Comparison of ENCODE assay signal across 1 cellular context in genomic region chr9:89812556-89813181, GRCh38.
TF ChIP-seq lines count a peak whose summit lies in the region.

No MANE protein-coding gene starts in this region.

TF ChIP-seq in H1, 55 proteins besides CTCF, POLR2A, EP300 and RAD21 (continued from another document):
- no peak for TF ChIP-seq HDAC6 (IDR thresholded peaks at IDR 0.05; ENCODE audit: low read depth, low read length)
- TF ChIP-seq KDM5A (IDR thresholded peaks at IDR 0.05; ENCODE audit: low read length) = no peak
- no peak for TF ChIP-seq POU5F1 (IDR thresholded peaks at IDR 0.05; ENCODE audit: low read depth, low read length)
- TF ChIP-seq BCL11A (IDR thresholded peaks at IDR 0.05; ENCODE audit: low read depth in 2 of 2, low read length in 2 of 2) = no peak
- no peak for TF ChIP-seq RXRA (IDR thresholded peaks at IDR 0.05; ENCODE audit: insufficient read depth, low read depth, low read length)
- TF ChIP-seq CHD7 (IDR thresholded peaks at IDR 0.05; ENCODE audit: insufficient replicate concordance, low read length) = no peak
- TF ChIP-seq EZH2 (IDR thresholded peaks at IDR 0.05; ENCODE audit: low read depth, low read length, severe bottlenecking) = no peak
